8 cellular contexts compared by ENCODE assay signal in genomic region chr14:95519699-95520098, GRCh38.
DNase-seq lines count a peak whose midpoint lies in the region; ATAC-seq lines count a peak whose summit lies in the region.

No MANE protein-coding gene starts in this region.

- no peaks in the 10 kb centered on the region for H3K9me3 Mint-ChIP-seq in activated naive CD8-positive, alpha-beta T cell treated with anti-CD3 and anti-CD28 coated beads, Interleukin-2, amount 50 U/mL, for 24 hours
- H3K9me3 Mint-ChIP-seq in memory B cell = no peaks in the 10 kb centered on the region

- peak overlapping the region; percentile 73 for H3K4me3 Mint-ChIP-seq in activated naive CD8-positive, alpha-beta T cell treated with anti-CD3 and anti-CD28 coated beads, Interleukin-2, amount 50 U/mL, for 24 hours
- H3K4me3 Mint-ChIP-seq in memory B cell = peak overlapping the region; percentile 79

- DNase-seq in T-helper 1 cell = peak in 4 of 5 donors; percentile 42 to 90 (median 46)
- peak; percentile 70 for DNase-seq in activated naive CD8-positive, alpha-beta T cell treated with anti-CD3 and anti-CD28 coated beads, Interleukin-2, amount 50 U/mL, for 24 hours
- no peak for DNase-seq in memory B cell (ENCODE audit: low spot score in 2 of 2)
- peak; percentile 91 for DNase-seq in stromal cell of bone marrow (ENCODE audit: low read depth)
- DNase-seq in NCI-H446 treated with DMSO at 0.1 percent for 48 hours (lab: John Stamatoyannopoulos, UW) = no peak
- DNase-seq in NCI-H748 treated with DMSO at 0.1 percent for 48 hours (lab: John Stamatoyannopoulos, UW) = no peak

- H3K4me1 Mint-ChIP-seq in activated naive CD8-positive, alpha-beta T cell treated with anti-CD3 and anti-CD28 coated beads, Interleukin-2, amount 50 U/mL, for 24 hours = peaks cover 85% of the 10 kb centered on the region
- H3K4me1 Mint-ChIP-seq in memory B cell = peaks cover 56% of the 10 kb centered on the region

- peak; percentile 20 for ATAC-seq in GM21825 (IDR thresholded peaks at IDR 0.05; ENCODE audit: unreplicated experiment)
- peak; percentile 20 for ATAC-seq in activated naive CD8-positive, alpha-beta T cell treated with anti-CD3 and anti-CD28 coated beads, Interleukin-2, amount 50 U/mL, for 24 hours
- no peak for ATAC-seq in memory B cell (ENCODE audit: low read depth)
- ATAC-seq in HG03521 (IDR thresholded peaks at IDR 0.05; ENCODE audit: unreplicated experiment) = no peak

- H3K27ac Mint-ChIP-seq in activated naive CD8-positive, alpha-beta T cell treated with anti-CD3 and anti-CD28 coated beads, Interleukin-2, amount 50 U/mL, for 24 hours = peak overlapping the region; percentile 98
- H3K27ac Mint-ChIP-seq in memory B cell = peak overlapping the region; percentile 96

- no peaks in the 10 kb centered on the region for H3K36me3 Mint-ChIP-seq in activated naive CD8-positive, alpha-beta T cell treated with anti-CD3 and anti-CD28 coated beads, Interleukin-2, amount 50 U/mL, for 24 hours (ENCODE audit: low read depth)
- no peaks in the 10 kb centered on the region for H3K36me3 Mint-ChIP-seq in memory B cell

- H3K27me3 Mint-ChIP-seq in activated naive CD8-positive, alpha-beta T cell treated with anti-CD3 and anti-CD28 coated beads, Interleukin-2, amount 50 U/mL, for 24 hours = no peaks in the 10 kb centered on the region
- no peaks in the 10 kb centered on the region for H3K27me3 Mint-ChIP-seq in memory B cell

Comparison
In these comparisons a context has a peak if more than half of its experiments do, and no peak if none do; other contexts are left out.
1. ATAC-seq: peak in GM21825 (single experiment) and activated naive CD8-positive, alpha-beta T cell treated with anti-CD3 and anti-CD28 coated beads, Interleukin-2, amount 50 U/mL, for 24 hours (single experiment); none in memory B cell (single experiment) and HG03521 (single experiment).
2. DNase-seq: peak in T-helper 1 cell (4 of 5), activated naive CD8-positive, alpha-beta T cell treated with anti-CD3 and anti-CD28 coated beads, Interleukin-2, amount 50 U/mL, for 24 hours (single experiment) and stromal cell of bone marrow (single experiment); none in memory B cell (0 of 2), NCI-H446 treated with DMSO at 0.1 percent for 48 hours (single experiment) and NCI-H748 treated with DMSO at 0.1 percent for 48 hours (single experiment).